ENCODE assay signal across 15 cellular contexts in genomic region chr1:72837781-72838180, GRCh38.
DNase-seq lines count a peak whose midpoint lies in the region; FAIRE-seq and TF ChIP-seq lines count a peak whose summit lies in the region.
"Had no signal": no experiment of that assay in that cellular context is flagged by ENCODE, and none has a peak within 500 bp of the region (broad histone marks: within the 10 kb centered on the region; RNA-seq: fewer than 3 reads in every experiment).

No MANE protein-coding gene starts in this region.

- DNase-seq in H4 (ENCODE audit: low spot score) (peak; percentile 22), astrocyte (ENCODE audit: low read depth) (no peak), neural crest cell (ENCODE audit: low read depth, low spot score) (no peak), hepatic stellate cell (ENCODE audit: low spot score) (no peak), Ammon's horn (ENCODE audit: low spot score) (no peak), SHP77 treated with DMSO at 0.1 percent for 48 hours (lab: John Stamatoyannopoulos, UW) (no peak)
- DNase-seq: DMS 273 treated with DMSO at 0.1 percent for 48 hours, NCI-H1048, NCI-H1930, NCI-H526, PC-3 had no signal

- no peaks in the 10 kb centered on the region for H3K79me2 ChIP-seq in astrocyte (ENCODE audit: insufficient read depth, low read length)

- H3K4me3 Mint-ChIP-seq in astrocyte (ENCODE audit: unreplicated experiment) (no peak overlapping the region), neural crest cell (no peak overlapping the region)
- H3K4me3 Mint-ChIP-seq: T-helper 1 cell treated with Interleukin-12 subunit alpha and Interleukin-12 subunit beta and Interleukin-4 antibody, amounts not matched to agents 30 μg/mL and 1 μg/mL, for 36 hours had no signal

- no peak overlapping the region for H3K9ac ChIP-seq in astrocyte (ENCODE audit: low read length)
- H3K9ac ChIP-seq: BLaER1 had no signal

- no peak overlapping the region for H3K4me3 ChIP-seq in astrocyte (ENCODE audit: insufficient read depth, low read depth, low read length)
- H3K4me3 ChIP-seq: BLaER1, HAP-1 had no signal

- H2AFZ ChIP-seq in astrocyte (ENCODE audit: low read depth, low read length): no peak overlapping the region

- H3K9me3 ChIP-seq in astrocyte (ENCODE audit: insufficient read depth, low read depth, low read length): no peaks in the 10 kb centered on the region
- H3K9me3 ChIP-seq: HAP-1 had no signal

- H3K27me3 Mint-ChIP-seq in astrocyte (ENCODE audit: low read depth, unreplicated experiment): no peaks in the 10 kb centered on the region
- no peaks in the 10 kb centered on the region for H3K27me3 Mint-ChIP-seq in neural crest cell (ENCODE audit: low read depth)

- peak overlapping the region; percentile 31 for H3K27ac Mint-ChIP-seq in astrocyte (ENCODE audit: unreplicated experiment)
- H3K27ac Mint-ChIP-seq in neural crest cell (ENCODE audit: unreplicated experiment): peak overlapping the region; percentile 20
- H3K27ac Mint-ChIP-seq: T-helper 1 cell treated with Interleukin-12 subunit alpha and Interleukin-12 subunit beta and Interleukin-4 antibody, amounts not matched to agents 30 μg/mL and 1 μg/mL, for 36 hours had no signal

- peak; percentile 49; the same call in 1 of the 2 replicates for TF ChIP-seq EP300 in Ishikawa (IDR thresholded peaks at IDR 0.05; ENCODE audit: borderline replicate concordance)

- peaks cover 12% of the 10 kb centered on the region for H3K4me1 Mint-ChIP-seq in astrocyte (ENCODE audit: low read depth, unreplicated experiment)
- peaks cover 10% of the 10 kb centered on the region for H3K4me1 Mint-ChIP-seq in neural crest cell

- H3K9me3 Mint-ChIP-seq in astrocyte (ENCODE audit: unreplicated experiment): peaks cover 12% of the 10 kb centered on the region
- H3K9me3 Mint-ChIP-seq in neural crest cell: peaks cover 24% of the 10 kb centered on the region

- no peaks in the 10 kb centered on the region for H3K36me3 Mint-ChIP-seq in astrocyte (ENCODE audit: low read depth, unreplicated experiment)
- peaks cover 3% of the 10 kb centered on the region for H3K36me3 Mint-ChIP-seq in neural crest cell (ENCODE audit: low read depth)

- no peaks in the 10 kb centered on the region for H3K27me3 ChIP-seq in astrocyte (ENCODE audit: insufficient read depth, low read length)
- H3K27me3 ChIP-seq: BLaER1 had no signal

- H3K27ac ChIP-seq in astrocyte (ENCODE audit: low read depth, low read length): no peak overlapping the region
- H3K27ac ChIP-seq: BLaER1 had no signal

- no peaks in the 10 kb centered on the region for H4K20me1 ChIP-seq in astrocyte (ENCODE audit: insufficient read depth, low read length)
- H4K20me1 ChIP-seq: BLaER1 had no signal

- H3K36me3 ChIP-seq in astrocyte (ENCODE audit: insufficient read depth, low read length): no peaks in the 10 kb centered on the region
- H3K36me3 ChIP-seq: BLaER1, HAP-1 had no signal

- no peak for FAIRE-seq in astrocyte (lab: Jason Lieb, UNC)

- no peaks in the 10 kb centered on the region for H3K4me1 ChIP-seq in astrocyte (ENCODE audit: insufficient read depth, low read length)
- H3K4me1 ChIP-seq: BLaER1, HAP-1 had no signal

- no peak overlapping the region for H3K4me2 ChIP-seq in astrocyte (ENCODE audit: low read length)
- H3K4me2 ChIP-seq: BLaER1 had no signal

- no peak for TF ChIP-seq CTCF in astrocyte (IDR thresholded peaks at IDR 0.05; ENCODE audit: insufficient read depth, low read depth, low read length)
- TF ChIP-seq CTCF in neural crest cell (conservative IDR thresholded peaks at IDR 0.05): no peak

- TF ChIP-seq RAD21 in Ishikawa (IDR thresholded peaks at IDR 0.05; ENCODE audit: low read depth): no peak

TF ChIP-seq in Ishikawa, 13 proteins besides CTCF, POLR2A, EP300 and RAD21:
- TF ChIP-seq TCF12 (IDR thresholded peaks at IDR 0.05; ENCODE audit: low read depth) (peak; percentile 53; the same call in 1 of the 2 replicates), TEAD4 (IDR thresholded peaks at IDR 0.05) (no peak; the same call in 1 of the 2 replicates), MAX (IDR thresholded peaks at IDR 0.05) (no peak), CREB1 (IDR thresholded peaks at IDR 0.05; ENCODE audit: low read depth) (no peak), REST (IDR thresholded peaks at IDR 0.05; ENCODE audit: low read depth) (no peak), CEBPB (IDR thresholded peaks at IDR 0.05) (0 out of 2 replicates have a peak, but pooled peaks have one; percentile 2), ZBTB7A (IDR thresholded peaks at IDR 0.05; ENCODE audit: low read depth) (no peak), USF1 (IDR thresholded peaks at IDR 0.05) (no peak), TAF1 (IDR thresholded peaks at IDR 0.05; ENCODE audit: low read depth) (no peak), YY1 (IDR thresholded peaks at IDR 0.05; ENCODE audit: low read depth) (no peak), FOXM1 (IDR thresholded peaks at IDR 0.05; ENCODE audit: borderline replicate concordance, low read depth) (0 out of 2 replicates have a peak, but pooled peaks have one; percentile 35), NFIC (IDR thresholded peaks at IDR 0.05) (peak; percentile 20; the same call in 1 of the 2 replicates), EGR1 (IDR thresholded peaks at IDR 0.05) (no peak)
